2 cellular contexts compared by ENCODE assay signal in genomic region chr2:201858267-201858666, GRCh38.
TF ChIP-seq lines count a peak whose summit lies in the region.

No MANE protein-coding gene starts in this region.

TF ChIP-seq in HepG2, 621 proteins besides CTCF, POLR2A, EP300 and RAD21:
- TF ChIP-seq PRMT3 (CRISPR knock-in tag; IDR thresholded peaks at IDR 0.05; ENCODE audit: borderline replicate concordance, low read depth): no peak
- peak; percentile 30 for TF ChIP-seq HNRNPK (IDR thresholded peaks at IDR 0.05; ENCODE audit: low read depth, low read length, poor library complexity, severe bottlenecking)

TF ChIP-seq in endothelial cell of umbilical vein, 7 proteins besides CTCF, POLR2A, EP300 and RAD21:
- TF ChIP-seq MAX (IDR thresholded peaks at IDR 0.05; ENCODE audit: insufficient read depth, insufficient read length) (no peak), EZH2 (IDR thresholded peaks at IDR 0.05; ENCODE audit: borderline replicate concordance, low read depth, low read length, severe bottlenecking) (no peak), POLR2AphosphoS5 (IDR thresholded peaks at IDR 0.05; ENCODE audit: insufficient read depth, low read depth, low read length) (no peak), GATA2 (IDR thresholded peaks at IDR 0.05; ENCODE audit: insufficient read depth, insufficient read length, low read depth, low read length) (no peak), JUN (IDR thresholded peaks at IDR 0.05; ENCODE audit: borderline replicate concordance, insufficient read depth, insufficient read length, low read depth) (no peak), MYC (IDR thresholded peaks at IDR 0.05; ENCODE audit: low read depth, low read length) (no peak), FOS (IDR thresholded peaks at IDR 0.05; ENCODE audit: borderline replicate concordance, insufficient read depth, low read length) (no peak)
